ENCODE assay signal across 1 cellular context in genomic region chr19:54271106-54271505, GRCh38.
TF ChIP-seq lines count a peak whose summit lies in the region.

No MANE protein-coding gene starts in this region.

TF ChIP-seq in GM23338, 12 proteins besides CTCF, POLR2A, EP300 and RAD21:
- TF ChIP-seq ZNF462 (CRISPR knock-in tag; IDR thresholded peaks at IDR 0.05) (no peak), EZH2 (IDR thresholded peaks at IDR 0.05; ENCODE audit: low read depth, unreplicated experiment) (no peak), ETS1 (IDR thresholded peaks at IDR 0.05) (no peak), NANOG (IDR thresholded peaks at IDR 0.05; ENCODE audit: borderline replicate concordance) (no peak), ZNF114 (CRISPR knock-in tag; IDR thresholded peaks at IDR 0.05) (no peak), EZH2phosphoT487 (IDR thresholded peaks at IDR 0.05; ENCODE audit: unreplicated experiment) (no peak), CREB1 (CRISPR knock-in tag; IDR thresholded peaks at IDR 0.05; ENCODE audit: low read depth) (no peak), STAT1 (IDR thresholded peaks at IDR 0.05; ENCODE audit: unreplicated experiment) (no peak), REST (IDR thresholded peaks at IDR 0.05; ENCODE audit: unreplicated experiment) (no peak), JUNB (IDR thresholded peaks at IDR 0.05; ENCODE audit: unreplicated experiment) (no peak), POLR2AphosphoS5 (IDR thresholded peaks at IDR 0.05; ENCODE audit: low read depth) (no peak)
